Comparison of ENCODE assay signal across 17 cellular contexts in the genomic region with DNA sequence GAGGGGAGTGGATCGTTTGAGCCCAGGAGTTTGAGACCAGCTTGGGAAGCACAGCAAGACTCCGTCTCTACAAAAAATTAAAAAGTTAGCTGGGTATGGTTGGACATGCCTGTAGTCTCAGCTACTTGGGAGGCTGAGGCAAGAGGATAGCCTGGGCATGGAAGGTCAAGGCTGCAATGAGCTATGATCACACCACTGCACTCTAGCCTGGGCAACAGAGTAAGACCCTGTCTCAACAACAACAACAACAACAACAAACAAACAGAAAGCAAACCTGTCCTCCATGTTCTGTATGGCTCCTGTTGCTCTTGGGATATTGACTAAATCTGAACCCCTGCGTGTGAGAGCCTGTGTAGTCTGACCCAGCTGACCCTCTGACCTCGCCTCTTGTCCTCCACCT.
"Had no signal": no experiment of that assay in that cellular context is flagged by ENCODE, and none has a peak within 500 bp of the region (broad histone marks: within the 10 kb centered on the region; RNA-seq: fewer than 3 reads in every experiment).

No MANE protein-coding gene starts in this region.

- H3K4me1 ChIP-seq: left ventricle myocardium inferior had no signal

- DNase-seq: activated B cell treated with CpG ODN at 0.5 μM for 24 hours; activated CD4-positive, alpha-beta T cell treated with anti-CD3 and anti-CD28 coated beads for 48 hours; activated CD8-positive, alpha-beta memory T cell treated with anti-CD3 and anti-CD28 coated beads for 24 hours; activated gamma-delta T cell; foreskin keratinocyte; left ventricle myocardium inferior; mesenchymal stem cell; naive B cell; small intestine; stimulated activated CD4-positive, alpha-beta T cell treated with anti-CD3 and anti-CD28 coated beads, Interleukin-4, amount 100 ng/mL, for 1 hour; T-helper 9 cell had no signal

- H3K9me3 ChIP-seq: right lobe of liver had no signal

- H3K4me3 Mint-ChIP-seq: activated B cell treated with CpG ODN at 0.5 μM for 24 hours; activated naive CD8-positive, alpha-beta T cell; stimulated activated memory B cell treated with anti-CD40 and anti-IgM and Interleukin-4, amounts not matched to agents 10 μg/mL and 1 μg/mL and 100 μg/mL, for 72 hours had no signal

- H3K36me3 Mint-ChIP-seq: stimulated activated memory B cell treated with anti-CD40 and anti-IgM and Interleukin-4, amounts not matched to agents 10 μg/mL and 1 μg/mL and 100 μg/mL, for 72 hours had no signal

- H3K27ac ChIP-seq: foreskin keratinocyte, left ventricle myocardium inferior, parathyroid adenoma had no signal

- H3K4me1 Mint-ChIP-seq: activated B cell treated with CpG ODN at 0.5 μM for 24 hours; stimulated activated memory B cell treated with anti-CD40 and anti-IgM and Interleukin-4, amounts not matched to agents 10 μg/mL and 1 μg/mL and 100 μg/mL, for 72 hours had no signal

- H3K9ac ChIP-seq: parathyroid adenoma had no signal

- ATAC-seq: foreskin keratinocyte; mucosa of descending colon; right lobe of liver; SK-N-SH treated with all-trans-retinoic acid at 6 μM for 48 hours; stimulated activated memory B cell treated with anti-CD40 and anti-IgM and Interleukin-4, amounts not matched to agents 10 μg/mL and 1 μg/mL and 100 μg/mL, for 72 hours had no signal

- H3K27ac Mint-ChIP-seq: activated B cell treated with CpG ODN at 0.5 μM for 24 hours; activated naive CD8-positive, alpha-beta T cell; stimulated activated memory B cell treated with anti-CD40 and anti-IgM and Interleukin-4, amounts not matched to agents 10 μg/mL and 1 μg/mL and 100 μg/mL, for 72 hours had no signal

- H3K27me3 ChIP-seq: foreskin keratinocyte, right lobe of liver had no signal

- H3K4me3 ChIP-seq: left ventricle myocardium inferior, mucosa of descending colon, right lobe of liver had no signal

- H3K36me3 ChIP-seq: left ventricle myocardium inferior, right lobe of liver had no signal
